Comparison of ENCODE assay signal across 8 cellular contexts in genomic region chr19:9818734-9819589, GRCh38. TPM values are rescaled to one million over a fixed set of nuclear protein-coding genes. Genes with fewer than 3 reads are reported as not detected.
DNase-seq lines count a peak whose midpoint lies in the region; ATAC-seq and TF ChIP-seq lines count a peak whose summit lies in the region.

TSS of gene FBXL12 (minus strand) at chr19:9819079. CDS start at chr19:9818813, 266 bp downstream.

- H3K27me3 Mint-ChIP-seq in natural killer cell (ENCODE audit: low read depth in 2 of 2), result no peaks in the 10 kb centered on the region

- peak within 1 kb of the TSS; percentile 87 to 89 for H3K27ac Mint-ChIP-seq in natural killer cell

- H3F3A ChIP-seq in Loucy (ENCODE audit: low read depth), result no peaks in the 10 kb centered on the region

- H3K4me3 ChIP-seq in Loucy (ENCODE audit: low read length, poor library complexity, severe bottlenecking) (peak within 1 kb of the TSS; percentile 87), fibroblast of mammary gland (ENCODE audit: control insufficient read depth, low read depth, low read length) (peak within 1 kb of the TSS; percentile 92)

- H3K4me1 Mint-ChIP-seq in natural killer cell, result peaks cover 19 to 33% of the 10 kb centered on the region in 2 donors

- peak within 1 kb of the TSS; percentile 81 for H2AFZ ChIP-seq in Loucy (ENCODE audit: low read length)

- peaks cover 18% of the 10 kb centered on the region for H3K4me1 ChIP-seq in Loucy (ENCODE audit: insufficient read depth, low read length, poor library complexity, severe bottlenecking)

- H3K9me3 ChIP-seq in Loucy (ENCODE audit: insufficient read depth, low read depth, low read length), result no peaks in the 10 kb centered on the region

- H3K9ac ChIP-seq in Loucy (ENCODE audit: low read depth, low read length, poor library complexity, severe bottlenecking), result peak within 1 kb of the TSS; percentile 84

- no peaks in the 10 kb centered on the region for H3K27me3 ChIP-seq in Loucy (ENCODE audit: insufficient read depth, low read length, poor library complexity, severe bottlenecking)

- intact Hi-C loops in natural killer cell (cut with micrococcal nuclease), result loop anchor here (1.0 to 2.0 kb wide), 6 partner anchors 8 to 51 kb away; partner anchors contain the start of genes PIN1, UBL5 and ZNF846

- peaks cover 30% of the 10 kb centered on the region for H3K79me2 ChIP-seq in Loucy (ENCODE audit: insufficient read depth, low read length)

- peak within 1 kb of the TSS; percentile 96 for H3K4me2 ChIP-seq in Loucy (ENCODE audit: low read depth, low read length, poor library complexity, severe bottlenecking)

- H3K36me3 Mint-ChIP-seq in natural killer cell, result no peaks in the 10 kb centered on the region

- peak within 1 kb of the TSS; percentile 90 for H3K4me3 Mint-ChIP-seq in natural killer cell

- TF ChIP-seq POLR2A in Raji (IDR thresholded peaks at IDR 0.05; ENCODE audit: insufficient read depth, low read depth, low read length), result peak; percentile 92

- H4K20me1 ChIP-seq in Loucy (ENCODE audit: insufficient read depth, low read length, poor library complexity, severe bottlenecking), result peaks cover 15% of the 10 kb centered on the region

- H3K36me3 ChIP-seq in Loucy (ENCODE audit: insufficient read depth, low read length), result no peaks in the 10 kb centered on the region

- TF ChIP-seq CTCF in Loucy (conservative IDR thresholded peaks at IDR 0.05; ENCODE audit: low read length), result no peak
- TF ChIP-seq CTCF in fibroblast of mammary gland (conservative IDR thresholded peaks at IDR 0.05; ENCODE audit: control insufficient read depth, insufficient read depth, low read depth, low read length), result no peak
- no peak for TF ChIP-seq CTCF in natural killer cell (IDR thresholded peaks at IDR 0.05)

- peak; percentile 86 to 96 (median 87) for ATAC-seq in natural killer cell

- H3K9me2 ChIP-seq in Loucy (replicated peaks; ENCODE audit: low read depth, low read length), result no peaks in the 10 kb centered on the region

- DNase-seq in EH (ENCODE audit: low read depth) (peak; percentile 100), H4 (ENCODE audit: low spot score) (peak; percentile 98), fibroblast of mammary gland (ENCODE audit: low read depth) (peak; percentile 99), natural killer cell (peak; percentile 100)
- peak; percentile 100 for DNase-seq in activated T-helper 9 cell treated with anti-CD3 and anti-CD28 coated beads, Interleukin-2, amount 50 U/mL, for 16 hours (ENCODE audit: low read depth)
- peak; percentile 100 for DNase-seq in stimulated activated naive CD4-positive, alpha-beta T cell treated with Interleukin-2 at 50 U/mL for 16 hours (lab: John Stamatoyannopoulos, UW)

- no peaks in the 10 kb centered on the region for H3K9me3 Mint-ChIP-seq in natural killer cell

RNA-seq across cellular contexts. Expression of gene FBXL12, which starts in this region (rescaled TPM):
- total RNA-seq in H4 (2014; rRNA removed; shearing (Covaris generic)), result 8.8 and 12.7 TPM in 2 replicates
- 10 to 100 TPM; 36.9 to 46.8 (median 43.6) TPM for total RNA-seq in natural killer cell

Comparison
In these comparisons a context has a peak if more than half of its experiments do, and no peak if none do; other contexts are left out.
1. Peak in every context shown above with its lines: DNase-seq, ATAC-seq and H3K4me3 ChIP-seq.